In genomic region chr13:75760182-75760981, GRCh38 we compare ENCODE assay signal across 1 cellular context.
TF ChIP-seq lines count a peak whose summit lies in the region.

No MANE protein-coding gene starts in this region.

TF ChIP-seq in HepG2, 621 proteins besides CTCF, POLR2A, EP300 and RAD21 (continued from another document and continues in another):
- TF ChIP-seq SETDB1 (CRISPR knock-in tag; IDR thresholded peaks at IDR 0.05; ENCODE audit: borderline replicate concordance) (no peak), HMGA1 (CRISPR knock-in tag; conservative IDR thresholded peaks at IDR 0.05) (no peak), SUZ12 (IDR thresholded peaks at IDR 0.05; ENCODE audit: low read depth, low read length) (no peak), THAP9 (CRISPR knock-in tag; IDR thresholded peaks at IDR 0.05; ENCODE audit: borderline replicate concordance) (no peak), ZNF441 (CRISPR knock-in tag; IDR thresholded peaks at IDR 0.05; ENCODE audit: borderline replicate concordance) (peak; percentile 47; the same call in 1 of the 2 replicates), AKNA (CRISPR knock-in tag; IDR thresholded peaks at IDR 0.05; ENCODE audit: borderline replicate concordance) (no peak), ZNF484 (CRISPR knock-in tag; IDR thresholded peaks at IDR 0.05; ENCODE audit: borderline replicate concordance, low read depth) (no peak), MZF1 (CRISPR knock-in tag; IDR thresholded peaks at IDR 0.05; ENCODE audit: borderline replicate concordance) (no peak), EZH2 (conservative IDR thresholded peaks at IDR 0.05; ENCODE audit: low read depth, low read length) (no peak), REXO4 (CRISPR knock-in tag; IDR thresholded peaks at IDR 0.05; ENCODE audit: borderline replicate concordance) (no peak), TAF1 (CRISPR knock-in tag; IDR thresholded peaks at IDR 0.05) (peak; percentile 75; the same call in 1 of the 2 replicates), TFDP1 (CRISPR knock-in tag; IDR thresholded peaks at IDR 0.05; ENCODE audit: borderline replicate concordance) (no peak), HMG20A (CRISPR knock-in tag; IDR thresholded peaks at IDR 0.05; ENCODE audit: borderline replicate concordance) (peak; percentile 64; the same call in 1 of the 2 replicates), SRY (CRISPR knock-in tag; IDR thresholded peaks at IDR 0.05) (no peak; the same call in 1 of the 2 replicates), NR0B2 (CRISPR knock-in tag; IDR thresholded peaks at IDR 0.05) (no peak), IRF1 (CRISPR knock-in tag; IDR thresholded peaks at IDR 0.05; ENCODE audit: low read depth) (no peak), ZBTB1 (CRISPR knock-in tag; IDR thresholded peaks at IDR 0.05; ENCODE audit: borderline replicate concordance) (no peak), NFATC3 (CRISPR knock-in tag; IDR thresholded peaks at IDR 0.05) (no peak), ZMAT3 (CRISPR knock-in tag; conservative IDR thresholded peaks at IDR 0.05) (0 out of 2 replicates have a peak, but pooled peaks have one; percentile 63), EHMT2 (IDR thresholded peaks at IDR 0.05; ENCODE audit: borderline replicate concordance, low read depth, low read length) (no peak), ARNTL (CRISPR knock-in tag; IDR thresholded peaks at IDR 0.05) (0 out of 2 replicates have a peak, but pooled peaks have one; percentile 25), CENPT (CRISPR knock-in tag; IDR thresholded peaks at IDR 0.05; ENCODE audit: low read depth) (no peak), GABPB1 (CRISPR knock-in tag; IDR thresholded peaks at IDR 0.05) (no peak), GATAD1 (CRISPR knock-in tag; IDR thresholded peaks at IDR 0.05) (0 out of 2 replicates have a peak, but pooled peaks have one; percentile 8), BHLHE40 (IDR thresholded peaks at IDR 0.05; ENCODE audit: low read length) (peak; percentile 49; the same call in 1 of the 2 replicates), ZNF737 (CRISPR knock-in tag; IDR thresholded peaks at IDR 0.05; ENCODE audit: borderline replicate concordance) (no peak), E2F1 (CRISPR knock-in tag; IDR thresholded peaks at IDR 0.05) (no peak), REST (IDR thresholded peaks at IDR 0.05; ENCODE audit: borderline replicate concordance in 1 of 2, low read depth in 1 of 2, low read length in 2 of 2) (peak in 1 of 2 experiments; percentile 70; a peak in 2 of 4 replicates), CREB3 (CRISPR knock-in tag; IDR thresholded peaks at IDR 0.05) (no peak), ZSCAN9 (CRISPR knock-in tag; IDR thresholded peaks at IDR 0.05; ENCODE audit: borderline replicate concordance) (no peak), KDM2A (CRISPR knock-in tag; IDR thresholded peaks at IDR 0.05; ENCODE audit: borderline replicate concordance, low read depth) (no peak), THYN1 (CRISPR knock-in tag; IDR thresholded peaks at IDR 0.05; ENCODE audit: borderline replicate concordance, low read depth) (no peak), KDM6A (CRISPR knock-in tag; IDR thresholded peaks at IDR 0.05; ENCODE audit: low read depth) (peak; percentile 77), GMEB2 (CRISPR knock-in tag; IDR thresholded peaks at IDR 0.05; ENCODE audit: low read depth) (no peak), MAFG (CRISPR knock-in tag; IDR thresholded peaks at IDR 0.05) (no peak), PLRG1 (conservative IDR thresholded peaks at IDR 0.05) (no peak), ZNF615 (CRISPR knock-in tag; IDR thresholded peaks at IDR 0.05; ENCODE audit: borderline replicate concordance) (no peak), DNMT1 (CRISPR knock-in tag; IDR thresholded peaks at IDR 0.05) (no peak)
